ENCODE assay signal across 23 cellular contexts in genomic region chr2:221673248-221673647, GRCh38.
"Had no signal": no experiment of that assay in that cellular context is flagged by ENCODE, and none has a peak within 500 bp of the region (broad histone marks: within the 10 kb centered on the region; RNA-seq: fewer than 3 reads in every experiment).

No MANE protein-coding gene starts in this region.

- H3K4me2 ChIP-seq: smooth muscle cell had no signal

- H3K4me3 ChIP-seq: adrenal gland, cardiac muscle cell, esophagus squamous epithelium, left ventricle myocardium inferior, mucosa of descending colon, prostate gland, right lobe of liver, smooth muscle cell, stomach had no signal

- H3K27ac ChIP-seq: adrenal gland, cardiac muscle cell, esophagus squamous epithelium, left ventricle myocardium inferior, prostate gland, right lobe of liver, stomach had no signal

- H3K27me3 ChIP-seq: adrenal gland, cardiac muscle cell, right lobe of liver, stomach had no signal

- ATAC-seq: activated naive CD4-positive, alpha-beta T cell treated with anti-CD3 and anti-CD28 coated beads, Interleukin-2, amount 50 U/mL, for 72 hours; mucosa of descending colon; right lobe of liver; stimulated activated effector memory CD8-positive, alpha-beta T cell treated with anti-CD3 and anti-CD28 coated beads, Interleukin-12 subunit alpha, Interleukin-12 subunit beta, amount 100 ng/mL, for 72 hours; WTC11 had no signal

- H3K4me1 ChIP-seq: adrenal gland, esophagus squamous epithelium, left ventricle myocardium inferior, prostate gland, right lobe of liver, stomach had no signal

- DNase-seq: activated CD4-positive, alpha-beta memory T cell treated with anti-CD3 and anti-CD28 coated beads for 36 hours; activated CD4-positive, alpha-beta T cell treated with anti-CD3 and anti-CD28 coated beads for 4 hours; activated gamma-delta T cell treated with Interleukin-2 at 50 U/mL for 16 hours; activated T-cell treated with anti-CD3 and anti-CD28 coated beads for 4 hours; adrenal gland; effector CD8-positive, alpha-beta T cell; esophagus squamous epithelium; hypothalamus; kidney; left ventricle myocardium inferior; mucosa of descending colon; naive B cell; right lobe of liver; stimulated activated CD4-positive, alpha-beta T cell treated with anti-CD3 and anti-CD28 coated beads, Interleukin-4, amount 100 ng/mL, for 24 hours; stomach had no signal

- FAIRE-seq: frontal cortex, kidney, TTC549 had no signal

- H3K36me3 ChIP-seq: adrenal gland, cardiac muscle cell, esophagus squamous epithelium, left ventricle myocardium inferior, prostate gland, right lobe of liver, stomach had no signal

- H3K9me3 ChIP-seq: adrenal gland, esophagus squamous epithelium, mucosa of descending colon, prostate gland, right lobe of liver had no signal
